ENCODE assay signal across 1 cellular context in the genomic region with DNA sequence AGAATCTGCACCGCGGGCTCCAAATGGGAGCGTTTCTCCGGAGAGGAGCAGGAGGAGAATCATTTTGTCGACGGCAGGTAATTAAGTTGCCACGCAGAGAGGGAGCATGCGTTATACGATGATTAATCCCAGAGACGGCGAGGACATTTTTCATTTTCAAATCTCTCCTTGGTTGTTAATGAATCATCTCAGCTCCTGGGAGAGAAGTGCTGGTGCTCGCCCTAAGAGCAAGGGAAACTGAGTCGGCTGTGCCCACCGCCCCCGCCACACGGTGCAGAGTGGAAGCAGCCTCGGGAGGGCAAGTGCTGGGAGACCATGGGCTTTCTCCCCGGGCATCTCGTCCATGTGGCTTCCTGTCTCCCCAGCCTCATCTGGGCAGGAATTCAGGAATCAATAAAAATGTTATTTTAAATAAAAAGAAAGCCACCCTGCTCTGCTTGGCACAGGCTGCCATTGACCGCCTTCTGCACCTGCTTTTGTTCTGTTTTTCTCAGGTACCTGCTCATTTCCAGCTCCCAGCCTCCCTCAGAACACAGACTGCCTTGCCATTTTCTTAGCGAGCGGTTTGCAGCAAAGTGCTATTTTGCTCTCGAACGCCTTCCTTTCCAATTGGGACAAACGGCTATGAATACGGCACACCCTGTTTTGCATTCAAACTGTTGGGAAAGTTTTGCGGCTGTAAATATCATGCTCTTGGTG.
TF ChIP-seq lines count a peak whose summit lies in the region.

No MANE protein-coding gene starts in this region.

TF ChIP-seq in IMR-90, 13 proteins besides CTCF, POLR2A, EP300 and RAD21 (continued from another document):
- no peak for TF ChIP-seq CEBPB (IDR thresholded peaks at IDR 0.05; ENCODE audit: low read depth, low read length)
- TF ChIP-seq CHD1 (IDR thresholded peaks at IDR 0.05; ENCODE audit: low read depth, low read length), result no peak
- no peak for TF ChIP-seq SMC3 (IDR thresholded peaks at IDR 0.05; ENCODE audit: low read depth, low read length)
- no peak for TF ChIP-seq BHLHE40 (IDR thresholded peaks at IDR 0.05; ENCODE audit: low read depth, low read length)
TF ChIP-seq in IMR-90: peak in this region for 0.
